ENCODE assay signal across 23 cellular contexts in the genomic region with DNA sequence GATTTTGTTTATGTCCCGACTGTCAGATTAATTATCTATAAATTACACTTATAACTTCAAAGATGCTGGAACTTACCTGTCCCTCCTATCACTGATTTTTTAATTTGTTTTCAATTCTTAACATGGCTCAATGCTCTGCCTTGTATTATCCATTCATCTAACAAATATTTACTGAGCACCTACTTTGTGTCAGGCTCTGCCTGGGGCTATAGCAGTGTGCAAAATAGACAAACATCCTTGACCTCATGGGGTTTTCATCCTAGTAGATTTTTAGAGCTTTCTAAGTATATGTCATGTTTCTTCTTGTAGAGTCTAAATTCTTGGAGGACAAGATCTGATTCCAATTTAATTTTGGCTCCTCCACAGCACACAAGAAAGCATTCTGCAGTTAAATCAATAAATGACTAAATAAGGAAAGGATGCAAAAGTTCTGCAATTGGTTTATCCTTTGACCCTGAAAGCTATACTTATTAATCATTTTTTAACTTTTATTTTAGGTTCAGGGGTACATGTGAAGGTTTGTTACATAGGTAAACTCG.
"Had no signal": no experiment of that assay in that cellular context is flagged by ENCODE, and none has a peak within 500 bp of the region (broad histone marks: within the 10 kb centered on the region; RNA-seq: fewer than 3 reads in every experiment).

No MANE protein-coding gene starts in this region.

- H3K4me3 Mint-ChIP-seq: activated CD4-positive, alpha-beta memory T cell treated with anti-CD3 and anti-CD28 coated beads, Interleukin-2, amount 10 ng/mL, durations not matched to agents 7 days and 5 days; activated CD4-positive, alpha-beta T cell treated with anti-CD3 and anti-CD28 coated beads, Interleukin-2, amount 10 ng/mL, durations not matched to agents 24 days and 14 days; activated naive CD8-positive, alpha-beta T cell treated with anti-CD3 and anti-CD28 coated beads, Interleukin-2, amount 50 U/mL, for 24 hours; dendritic cell treated with granulocyte-macrophage colony-stimulating factor and Interleukin-4, amounts not matched to agents 40 ng/mL and 50 ng/mL, for 4 days; nephron had no signal

- H3K9me3 ChIP-seq: heart left ventricle, neutrophil, pancreas, psoas muscle, right atrium auricular region, thyroid gland had no signal

- H3K27ac Mint-ChIP-seq: activated CD4-positive, alpha-beta memory T cell treated with anti-CD3 and anti-CD28 coated beads, Interleukin-2, amount 10 ng/mL, durations not matched to agents 7 days and 5 days; activated CD4-positive, alpha-beta T cell treated with anti-CD3 and anti-CD28 coated beads, Interleukin-2, amount 10 ng/mL, durations not matched to agents 24 days and 14 days; activated naive CD8-positive, alpha-beta T cell treated with anti-CD3 and anti-CD28 coated beads, Interleukin-2, amount 50 U/mL, for 24 hours; dendritic cell treated with granulocyte-macrophage colony-stimulating factor and Interleukin-4, amounts not matched to agents 40 ng/mL and 50 ng/mL, for 4 days; nephron had no signal

- H3K36me3 ChIP-seq: brain microvascular endothelial cell, heart left ventricle, neutrophil, pancreas, right atrium auricular region, thyroid gland had no signal

- H3K27me3 ChIP-seq: brain microvascular endothelial cell had no signal

- H3K9me3 Mint-ChIP-seq: activated CD4-positive, alpha-beta memory T cell treated with anti-CD3 and anti-CD28 coated beads, Interleukin-2, amount 10 ng/mL, durations not matched to agents 7 days and 5 days; activated CD4-positive, alpha-beta T cell treated with anti-CD3 and anti-CD28 coated beads, Interleukin-2, amount 10 ng/mL, durations not matched to agents 24 days and 14 days had no signal

- DNase-seq: activated CD4-positive, alpha-beta memory T cell treated with anti-CD3 and anti-CD28 coated beads, Interleukin-2, amount 10 ng/mL, durations not matched to agents 7 days and 5 days; activated CD4-positive, alpha-beta T cell treated with anti-CD3 and anti-CD28 coated beads, Interleukin-2, amount 10 ng/mL, durations not matched to agents 24 days and 14 days; activated effector memory CD4-positive, alpha-beta T cell treated with anti-CD3 and anti-CD28 coated beads, Interleukin-2, amount 50 U/mL, for 16 hours; activated naive CD4-positive, alpha-beta T cell treated with anti-CD3 and anti-CD28 coated beads, Interleukin-2, amount 50 U/mL, for 16 hours; activated naive CD8-positive, alpha-beta T cell treated with anti-CD3 and anti-CD28 coated beads, Interleukin-2, amount 50 U/mL, for 24 hours; aorta; brain microvascular endothelial cell; caudate nucleus; effector CD4-positive, alpha-beta T cell; heart left ventricle; left cardiac atrium; pancreas; psoas muscle; stimulated activated CD4-positive, alpha-beta T cell treated with anti-CD3 and anti-CD28 coated beads, Interleukin-12 subunit alpha, Interleukin-12 subunit beta, amount 100 ng/mL, for 4 hours; stimulated activated CD4-positive, alpha-beta T cell treated with anti-CD3 and anti-CD28 coated beads, Interleukin-4, amount 100 ng/mL, for 4 hours; stimulated activated naive CD8-positive, alpha-beta T cell treated with anti-CD3 and anti-CD28 coated beads, Interleukin-15, Interleukin-2, amounts not matched to agents 100 U/mL and 50 U/mL, for 24 hours; substantia nigra; T-helper 2 cell; thyroid gland had no signal

- H3K4me3 ChIP-seq: heart left ventricle, pancreas, psoas muscle, right atrium auricular region, thyroid gland had no signal

- H3K4me1 Mint-ChIP-seq: activated CD4-positive, alpha-beta T cell treated with anti-CD3 and anti-CD28 coated beads, Interleukin-2, amount 10 ng/mL, durations not matched to agents 24 days and 14 days had no signal

- ATAC-seq: activated naive CD8-positive, alpha-beta T cell treated with anti-CD3 and anti-CD28 coated beads, Interleukin-2, amount 50 U/mL, for 24 hours; heart left ventricle; left cardiac atrium; pancreas; psoas muscle; stimulated activated naive CD8-positive, alpha-beta T cell treated with anti-CD3 and anti-CD28 coated beads, Interleukin-15, Interleukin-2, amounts not matched to agents 100 U/mL and 50 U/mL, for 24 hours had no signal

- H3K4me1 ChIP-seq: pancreas, right atrium auricular region, thyroid gland had no signal
